Comparison of ENCODE assay signal across 8 cellular contexts in genomic region chr2:119760237-119760807, GRCh38. TPM values are rescaled to one million over a fixed set of nuclear protein-coding genes. Genes with fewer than 3 reads are reported as not detected.
DNase-seq lines count a peak whose midpoint lies in the region; ATAC-seq and TF ChIP-seq lines count a peak whose summit lies in the region.

No MANE protein-coding gene starts in this region.

- H3K4me3 Mint-ChIP-seq in CD8-positive, alpha-beta T cell: peak overlapping the region; percentile 88

- peaks cover 10% of the 10 kb centered on the region for H3K36me3 Mint-ChIP-seq in CD8-positive, alpha-beta T cell

- POLR2A ChIA-PET in CD8-positive, alpha-beta T cell (lab: Charles Lee): interaction anchor here (0.6 to 2.2 kb wide), 14 partner anchors 9 to 415 kb away, joined by 3 to 14 read pairs (median 4); partner anchors contain the start of gene TMEM177

- no peaks in the 10 kb centered on the region for H3K27me3 ChIP-seq in CD8-positive, alpha-beta T cell (ENCODE audit: insufficient read depth, low read length)
- H3K27me3 ChIP-seq in HL-60 (ENCODE audit: insufficient read depth, poor library complexity, severe bottlenecking) (no peaks in the 10 kb centered on the region), heart right ventricle (no peaks in the 10 kb centered on the region), sigmoid colon (no peaks in the 10 kb centered on the region)

- H3K4me1 Mint-ChIP-seq in CD8-positive, alpha-beta T cell (ENCODE audit: low read depth): peaks cover 49% of the 10 kb centered on the region

- CTCF ChIA-PET in CD8-positive, alpha-beta T cell (lab: Charles Lee): interaction anchor here (0.6 to 1.5 kb wide), 3 partner anchors 63 to 417 kb away, joined by 3 to 4 read pairs (median 4); no protein-coding TSS in a partner anchor

- H3K4me1 ChIP-seq in CD8-positive, alpha-beta T cell (ENCODE audit: insufficient read depth, low read length): peaks cover 35% of the 10 kb centered on the region
- peaks cover 0 to 55% (median 32%) of the 10 kb centered on the region in 9 donors for H3K4me1 ChIP-seq in heart right ventricle
- H3K4me1 ChIP-seq in sigmoid colon: peaks cover 2 to 40% (median 19%) of the 10 kb centered on the region in 4 donors

- peak overlapping the region; percentile 87 for H3K27ac Mint-ChIP-seq in CD8-positive, alpha-beta T cell

- TF ChIP-seq POLR2A in sigmoid colon (IDR thresholded peaks at IDR 0.05): no peak

- H3K36me3 ChIP-seq in CD8-positive, alpha-beta T cell (ENCODE audit: insufficient read depth, low read length): no peaks in the 10 kb centered on the region
- H3K36me3 ChIP-seq in heart right ventricle: no peaks in the 10 kb centered on the region
- H3K36me3 ChIP-seq in sigmoid colon: no peaks in the 10 kb centered on the region

- no peaks in the 10 kb centered on the region for H3K27me3 Mint-ChIP-seq in CD8-positive, alpha-beta T cell (ENCODE audit: low read depth)

- no peaks in the 10 kb centered on the region for H3K9me3 ChIP-seq in CD8-positive, alpha-beta T cell (ENCODE audit: low read length)
- H3K9me3 ChIP-seq in heart right ventricle: no peaks in the 10 kb centered on the region
- no peaks in the 10 kb centered on the region for H3K9me3 ChIP-seq in sigmoid colon

- intact Hi-C loops in CD8-positive, alpha-beta T cell (cut with DNase I, micrococcal nuclease): loop anchor here (2.0 to 5.0 kb wide), 4 partner anchors 37 to 252 kb away; partner anchors contain the start of gene EPB41L5 (in 1 of the 2)
- intact Hi-C loops in heart right ventricle (cut with DNase I) (loop anchor here in 1 of 10 donors (5.0 kb wide), 1 partner anchor 57 kb away; no protein-coding TSS in a partner anchor), sigmoid colon (cut with DNase I) (no loop called here)

- H3K4me3 ChIP-seq in CD8-positive, alpha-beta T cell (ENCODE audit: low read depth, low read length): peak overlapping the region; percentile 83
- peak overlapping the region; percentile 68 for H3K4me3 ChIP-seq in HL-60 (replicated peaks; ENCODE audit: insufficient read depth, low read length)
- H3K4me3 ChIP-seq in heart right ventricle: peak overlapping the region; percentile 69 to 94 (median 86)
- peak overlapping the region; percentile 65 to 85 (median 77) for H3K4me3 ChIP-seq in sigmoid colon

- 0% methylated on average over 36 of the region's 36 CpGs for WGBS in heart right ventricle, 2 donors
- 1% methylated on average over 36 of the region's 36 CpGs for whole genome bisulfite sequencing in sigmoid colon, 2 donors

- peak overlapping the region; percentile 79 for H3K27ac ChIP-seq in CD8-positive, alpha-beta T cell (ENCODE audit: low read depth, low read length)
- H3K27ac ChIP-seq in HL-60 (replicated peaks) (peak overlapping the region; percentile 84), heart right ventricle (peak overlapping the region; percentile 81 to 97 (median 94)), sigmoid colon (peak overlapping the region; percentile 92 to 95 (median 92))

- TF ChIP-seq EP300 in sigmoid colon (IDR thresholded peaks at IDR 0.05): no peak

- H3K9me3 Mint-ChIP-seq in CD8-positive, alpha-beta T cell: no peaks in the 10 kb centered on the region

- peak in 1 of 7 experiments; percentile 21 for DNase-seq in CD8-positive, alpha-beta T cell
- peak in 1 of 2 experiments; percentile 23 for DNase-seq in HL-60 (ENCODE audit: low read depth in 1 of 2, low spot score in 1 of 2)
- DNase-seq in activated T-cell treated with anti-CD3 and anti-CD28 coated beads for 48 hours (ENCODE audit: low read depth): peak; percentile 23
- peak in 1 of 2 donors; percentile 13 for DNase-seq in heart right ventricle
- peak; percentile 75 for DNase-seq in sigmoid colon
- DNase-seq in ureter (ENCODE audit: low spot score): no peak
- DNase-seq in amniotic stem cell (lab: John Stamatoyannopoulos, UW): no peak

- no peak for TF ChIP-seq CTCF in CD8-positive, alpha-beta T cell (IDR thresholded peaks at IDR 0.05)
- TF ChIP-seq CTCF in HL-60 (IDR thresholded peaks at IDR 0.05; ENCODE audit: insufficient read depth, low read length) (no peak), heart right ventricle (IDR thresholded peaks at IDR 0.05) (no peak), sigmoid colon (IDR thresholded peaks at IDR 0.05) (no peak)

- ATAC-seq in CD8-positive, alpha-beta T cell: no peak
- ATAC-seq in GM19397 (IDR thresholded peaks at IDR 0.05; ENCODE audit: unreplicated experiment) (peak; percentile 14), heart right ventricle (peak in 2 of 8 donors; percentile 1)

RNA-seq across cellular contexts. Expression of gene PTPN4, which starts 0.6 kb away (rescaled TPM):
- total RNA-seq in CD8-positive, alpha-beta T cell: 100 to 1,000 TPM; 104 to 105 TPM
- total RNA-seq in heart right ventricle (10 to 100 TPM; 25.9 to 56.1 (median 49.8) TPM), sigmoid colon (10 to 100 TPM; 21.7 to 42.9 (median 23.4) TPM), ureter (48.7 TPM)
- polyA plus RNA-seq in heart right ventricle (1 to 10 TPM; 2.5 to 3.7 TPM), sigmoid colon (1 to 10 TPM; 1.8 to 7.2 (median 2.8) TPM)

Comparison
In these comparisons a context has a peak if more than half of its experiments do, and no peak if none do; other contexts are left out.
1. DNase-seq: peak in activated T-cell treated with anti-CD3 and anti-CD28 coated beads for 48 hours (single experiment) and sigmoid colon (single experiment); none in ureter (single experiment) and amniotic stem cell (single experiment).
2. Peak in every context shown above with its lines, with median percentiles within 50 percentile points of each other: H3K27ac ChIP-seq and H3K4me3 ChIP-seq.